1 cellular context compared by ENCODE assay signal in genomic region chr6:21653323-21653722, GRCh38.
TF ChIP-seq lines count a peak whose summit lies in the region.

No MANE protein-coding gene starts in this region.

TF ChIP-seq in GM23338, 12 proteins besides CTCF, POLR2A, EP300 and RAD21 (continued from another document):
- no peak for TF ChIP-seq ZNF462 (CRISPR knock-in tag; IDR thresholded peaks at IDR 0.05)
- no peak for TF ChIP-seq NANOG (IDR thresholded peaks at IDR 0.05; ENCODE audit: borderline replicate concordance)
- no peak for TF ChIP-seq JUNB (IDR thresholded peaks at IDR 0.05; ENCODE audit: unreplicated experiment)
- TF ChIP-seq EZH2phosphoT487 (IDR thresholded peaks at IDR 0.05; ENCODE audit: unreplicated experiment) = no peak
- TF ChIP-seq REST (IDR thresholded peaks at IDR 0.05; ENCODE audit: unreplicated experiment) = no peak
- TF ChIP-seq CREB1 (CRISPR knock-in tag; IDR thresholded peaks at IDR 0.05; ENCODE audit: low read depth) = no peak
TF ChIP-seq in GM23338: peak in this region for 0.
